2 cellular contexts compared by ENCODE assay signal in genomic region chr10:48284002-48284546, GRCh38.
TF ChIP-seq lines count a peak whose summit lies in the region.

No MANE protein-coding gene starts in this region.

TF ChIP-seq in Ishikawa, 13 proteins besides CTCF, POLR2A, EP300 and RAD21 (continued from another document):
- no peak for TF ChIP-seq REST (IDR thresholded peaks at IDR 0.05; ENCODE audit: low read depth)
- TF ChIP-seq TEAD4 (IDR thresholded peaks at IDR 0.05), result no peak
- TF ChIP-seq MAX (IDR thresholded peaks at IDR 0.05), result no peak
- TF ChIP-seq TCF12 (IDR thresholded peaks at IDR 0.05; ENCODE audit: low read depth), result no peak

TF ChIP-seq in GM12878, 131 proteins besides CTCF, POLR2A, EP300 and RAD21 (continued from another document):
- TF ChIP-seq ZNF687 (IDR thresholded peaks at IDR 0.05), result peak; percentile 69; the same call in 1 of the 2 replicates
- TF ChIP-seq RAD51 (IDR thresholded peaks at IDR 0.05), result peak; percentile 65
- TF ChIP-seq CBX5 (IDR thresholded peaks at IDR 0.05; ENCODE audit: low read depth), result 0 out of 2 replicates have a peak, but pooled peaks have one; percentile 56
- no peak for TF ChIP-seq POLR2AphosphoS5 (IDR thresholded peaks at IDR 0.05; ENCODE audit: low read length)
- TF ChIP-seq NBN (IDR thresholded peaks at IDR 0.05), result 0 out of 2 replicates have a peak, but pooled peaks have one; percentile 24
- TF ChIP-seq ELK1 (IDR thresholded peaks at IDR 0.05; ENCODE audit: low read depth, low read length), result no peak
- 0 out of 2 replicates have a peak, but pooled peaks have one; percentile 29 for TF ChIP-seq BMI1 (IDR thresholded peaks at IDR 0.05; ENCODE audit: borderline replicate concordance)
- TF ChIP-seq BHLHE40 (IDR thresholded peaks at IDR 0.05; ENCODE audit: borderline replicate concordance in 1 of 2, low read depth in 2 of 2, low read length in 1 of 2), result peak in 1 of 2 experiments; percentile 53; a peak in 1 of 4 replicates
